Comparison of ENCODE assay signal across 14 cellular contexts in genomic region chr3:124250053-124250452, GRCh38.
A peak's percentile ranks its signal among the peaks of the same experiment; 100 is the strongest.
DNase-seq lines count a peak whose midpoint lies in the region; ATAC-seq and TF ChIP-seq lines count a peak whose summit lies in the region.
"Had no signal": no experiment of that assay in that cellular context is flagged by ENCODE, and none has a peak within 500 bp of the region (broad histone marks: within the 10 kb centered on the region; RNA-seq: fewer than 3 reads in every experiment).

No MANE protein-coding gene starts in this region.

- H3K36me3 ChIP-seq in heart left ventricle, result no peaks in the 10 kb centered on the region
- H3K36me3 ChIP-seq in stomach, result no peaks in the 10 kb centered on the region
- H3K36me3 ChIP-seq: Peyer's patch had no signal

- H3K4me3 ChIP-seq in heart left ventricle (no peak overlapping the region), stomach (no peak overlapping the region)
- H3K4me3 ChIP-seq: Peyer's patch had no signal

- H3K4me1 ChIP-seq in heart left ventricle, result peaks cover 10 to 48% (median 35%) of the 10 kb centered on the region in 12 donors
- H3K4me1 ChIP-seq in stomach, result peaks cover 7 to 37% (median 26%) of the 10 kb centered on the region in 4 donors

- TF ChIP-seq EP300 in stomach (IDR thresholded peaks at IDR 0.05), result no peak

- no peak for TF ChIP-seq POLR2A in heart left ventricle (IDR thresholded peaks at IDR 0.05)
- TF ChIP-seq POLR2A in stomach (IDR thresholded peaks at IDR 0.05), result no peak

- intact Hi-C loops in heart left ventricle (cut with DNase I) (no loop called here), stomach (cut with DNase I; ENCODE audit: low total_unique reads) (no loop called here)

- H3K4me3 Mint-ChIP-seq in nephron progenitor cell, result no peak overlapping the region
- H3K4me3 Mint-ChIP-seq: activated naive CD4-positive, alpha-beta T cell treated with anti-CD3 and anti-CD28 coated beads for 36 hours; CD4-positive, alpha-beta memory T cell; HFFc6; stimulated activated naive B cell treated with anti-CD40 and anti-IgM and Interleukin-4, amounts not matched to agents 10 μg/mL and 1 μg/mL and 100 μg/mL, for 72 hours had no signal

- H3K27ac ChIP-seq in heart left ventricle (peak overlapping the region; percentile 37 to 96 (median 88)), stomach (peak overlapping the region in 4 of 5 donors; percentile 77 to 87 (median 84))

- H3K4me1 Mint-ChIP-seq in nephron progenitor cell, result peaks cover 30% of the 10 kb centered on the region
- H3K4me1 Mint-ChIP-seq: CD4-positive, alpha-beta memory T cell had no signal

- H3K9me3 Mint-ChIP-seq in nephron progenitor cell, result peaks cover 8% of the 10 kb centered on the region
- H3K9me3 Mint-ChIP-seq: activated naive CD4-positive, alpha-beta T cell treated with anti-CD3 and anti-CD28 coated beads for 36 hours; HFFc6; stimulated activated naive B cell treated with anti-CD40 and anti-IgM and Interleukin-4, amounts not matched to agents 10 μg/mL and 1 μg/mL and 100 μg/mL, for 72 hours had no signal

- WGBS in heart left ventricle, 4 donors, result 61 to 68% (median 65%) methylated on average over 3 of the region's 3 CpGs
- WGBS in stomach, 5 donors, result 64 to 79% (median 77%) methylated on average over 3 of the region's 3 CpGs

- DNase-seq in RPMI7951 (ENCODE audit: low read depth), result peak; percentile 26
- DNase-seq in heart left ventricle, result peak in 1 of 5 donors; percentile 31
- DNase-seq in stomach, result no peak
- DNase-seq in middle frontal gyrus (ENCODE audit: extremely low spot score, low spot score), result no peak
- no peak for DNase-seq in nephron progenitor cell
- DNase-seq: activated CD8-positive, alpha-beta memory T cell treated with anti-CD3 and anti-CD28 coated beads for 24 hours; activated naive CD4-positive, alpha-beta T cell treated with anti-CD3 and anti-CD28 coated beads for 36 hours; CD4-positive, alpha-beta memory T cell; HFFc6; Peyer's patch; stimulated activated CD4-positive, alpha-beta T cell treated with anti-CD3 and anti-CD28 coated beads, Interleukin-4, amount 100 ng/mL, for 1 hour; stimulated activated naive B cell treated with anti-CD40 and anti-IgM and Interleukin-4, amounts not matched to agents 10 μg/mL and 1 μg/mL and 100 μg/mL, for 72 hours had no signal

- H3K9me3 ChIP-seq in heart left ventricle, result no peaks in the 10 kb centered on the region
- H3K9me3 ChIP-seq in stomach, result no peaks in the 10 kb centered on the region
- H3K9me3 ChIP-seq: Peyer's patch had no signal

- peak; percentile 53 for ATAC-seq in GM21447 (IDR thresholded peaks at IDR 0.05; ENCODE audit: unreplicated experiment)
- ATAC-seq in heart left ventricle, result peak in 2 of 4 donors; percentile 33 to 50
- ATAC-seq in GM21619 (IDR thresholded peaks at IDR 0.05; ENCODE audit: unreplicated experiment), result no peak
- ATAC-seq: stimulated activated naive B cell treated with anti-CD40 and anti-IgM and Interleukin-4, amounts not matched to agents 10 μg/mL and 1 μg/mL and 100 μg/mL, for 72 hours had no signal

- TF ChIP-seq CTCF in heart left ventricle (IDR thresholded peaks at IDR 0.05) (no peak), stomach (IDR thresholded peaks at IDR 0.05) (no peak), nephron progenitor cell (IDR thresholded peaks at IDR 0.05) (no peak)

- H3K36me3 Mint-ChIP-seq in nephron progenitor cell (ENCODE audit: low read depth), result peaks cover 31% of the 10 kb centered on the region
- H3K36me3 Mint-ChIP-seq: CD4-positive, alpha-beta memory T cell; stimulated activated naive B cell treated with anti-CD40 and anti-IgM and Interleukin-4, amounts not matched to agents 10 μg/mL and 1 μg/mL and 100 μg/mL, for 72 hours had no signal

- H3K27me3 Mint-ChIP-seq in nephron progenitor cell (ENCODE audit: low read depth, poor library complexity), result peaks cover 3% of the 10 kb centered on the region

- H3K27me3 ChIP-seq in heart left ventricle (no peaks in the 10 kb centered on the region), stomach (no peaks in the 10 kb centered on the region)
- H3K27me3 ChIP-seq: Peyer's patch had no signal

- H3K27ac Mint-ChIP-seq in nephron progenitor cell, result no peak overlapping the region
- H3K27ac Mint-ChIP-seq: activated naive CD4-positive, alpha-beta T cell treated with anti-CD3 and anti-CD28 coated beads for 36 hours; CD4-positive, alpha-beta memory T cell; stimulated activated naive B cell treated with anti-CD40 and anti-IgM and Interleukin-4, amounts not matched to agents 10 μg/mL and 1 μg/mL and 100 μg/mL, for 72 hours had no signal
